In the genomic region with DNA sequence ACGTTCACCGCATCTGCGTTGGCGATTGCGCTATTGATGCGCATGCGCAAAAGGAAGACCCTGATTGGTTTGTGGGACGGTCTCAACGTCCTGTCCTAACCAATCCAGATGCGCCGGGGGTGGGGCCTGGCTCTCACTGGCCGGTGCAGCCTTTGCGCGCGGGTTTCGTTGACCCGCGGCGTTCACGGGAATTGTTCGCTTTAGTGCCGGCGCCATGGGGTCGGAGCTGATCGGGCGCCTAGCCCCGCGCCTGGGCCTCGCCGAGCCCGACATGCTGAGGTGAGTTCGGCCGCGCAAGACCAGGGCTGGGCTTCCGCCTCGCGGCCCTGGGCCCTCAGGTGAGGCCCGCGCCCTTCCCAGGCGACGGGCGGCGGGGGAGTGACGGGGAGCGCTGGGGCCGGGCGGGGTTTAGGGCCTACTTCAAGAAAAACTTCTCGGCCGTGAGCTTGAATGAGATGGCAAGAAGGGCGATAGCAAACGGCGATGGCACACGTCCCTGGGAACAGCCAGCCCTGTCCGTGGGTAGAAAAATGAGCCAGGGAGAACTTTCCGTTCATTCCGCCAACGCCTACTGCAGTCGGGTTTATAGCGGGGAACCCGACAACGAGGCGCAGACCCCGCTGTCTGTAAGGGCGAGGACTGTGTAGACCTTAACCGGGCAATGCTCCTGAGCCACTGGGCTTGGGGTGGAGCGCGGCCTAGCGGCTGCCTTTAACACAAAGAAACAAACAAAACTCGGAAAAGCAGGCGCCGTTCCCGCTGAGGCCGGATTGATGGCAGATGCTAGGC, we compare ENCODE assay signal across 8 cellular contexts. TPM values are rescaled to one million over a fixed set of nuclear protein-coding genes. Genes with fewer than 3 reads are reported as not detected.
DNase-seq lines count a peak whose midpoint lies in the region; FAIRE-seq and TF ChIP-seq lines count a peak whose summit lies in the region.

A gene with protein sequence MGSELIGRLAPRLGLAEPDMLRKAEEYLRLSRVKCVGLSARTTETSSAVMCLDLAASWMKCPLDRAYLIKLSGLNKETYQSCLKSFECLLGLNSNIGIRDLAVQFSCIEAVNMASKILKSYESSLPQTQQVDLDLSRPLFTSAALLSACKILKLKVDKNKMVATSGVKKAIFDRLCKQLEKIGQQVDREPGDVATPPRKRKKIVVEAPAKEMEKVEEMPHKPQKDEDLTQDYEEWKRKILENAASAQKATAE (plus strand): TSS at position 168 of the 789 bp plus-strand sequence. CDS start 47 bp downstream, at position 215.

- H3K4me1 ChIP-seq in HAP-1 (peaks cover 30% of the 10 kb centered on the region), MM.1S (ENCODE audit: low read length) (peaks cover 25% of the 10 kb centered on the region), neutrophil (ENCODE audit: control insufficient read depth in 1 of 2, insufficient read depth in 1 of 2, low read depth in 1 of 2, low read length in 1 of 2) (peaks cover 53 to 58% of the 10 kb centered on the region in 2 experiments)

- peak within 1 kb of the TSS; percentile 81 for H3K9ac ChIP-seq in MM.1S (ENCODE audit: low read length)

- H3K9me2 ChIP-seq in MM.1S (replicated peaks; ENCODE audit: insufficient read depth, low read length) = no peaks in the 10 kb centered on the region

- FAIRE-seq in frontal cortex (lab: Jason Lieb, UNC) = no peak

- H3K27ac ChIP-seq in MM.1S (ENCODE audit: low read length) (peak within 1 kb of the TSS; percentile 77), neutrophil (peak within 1 kb of the TSS; percentile 91)

- TF ChIP-seq CTCF in MM.1S (IDR thresholded peaks at IDR 0.05; ENCODE audit: low read length) (peak; percentile 58), neutrophil (IDR thresholded peaks at IDR 0.05) (peak; percentile 63)

- H3K4me2 ChIP-seq in MM.1S (ENCODE audit: low read depth, low read length) = peak within 1 kb of the TSS; percentile 86

- peaks cover 70% of the 10 kb centered on the region for H3K79me2 ChIP-seq in MM.1S (ENCODE audit: low read length)

- peak within 1 kb of the TSS; percentile 90 for H3K4me3 ChIP-seq in HAP-1
- H3K4me3 ChIP-seq in MM.1S (ENCODE audit: low read length) = peak within 1 kb of the TSS; percentile 88
- peak within 1 kb of the TSS; percentile 83 to 98 for H3K4me3 ChIP-seq in neutrophil (ENCODE audit: low read depth in 1 of 2, low read length in 1 of 2)

- H4K20me1 ChIP-seq in MM.1S (ENCODE audit: insufficient read depth, low read length) = peaks cover 21% of the 10 kb centered on the region

- H3K27me3 ChIP-seq in HAP-1 (ENCODE audit: low read depth) (no peaks in the 10 kb centered on the region), MM.1S (replicated peaks; ENCODE audit: insufficient read depth, low read length) (no peaks in the 10 kb centered on the region), neutrophil (no peaks in the 10 kb centered on the region)

- H3K36me3 ChIP-seq in HAP-1 (replicated peaks) = peaks cover 22% of the 10 kb centered on the region
- H3K36me3 ChIP-seq in MM.1S (replicated peaks; ENCODE audit: insufficient read depth, low read length) = peaks cover 3% of the 10 kb centered on the region; the same call in 1 of the 2 replicates
- H3K36me3 ChIP-seq in neutrophil = no peaks in the 10 kb centered on the region

- DNase-seq in GM03348 (ENCODE audit: low spot score) (peak; percentile 99), HAP-1 (ENCODE audit: low spot score in 2 of 2) (peak; percentile 91 to 99), MM.1S (peak; percentile 98), SIG-M5 treated with dmso at 0.1 percent for 504 hours (lab: John Stamatoyannopoulos, UW; ENCODE audit: unreplicated experiment) (peak; percentile 90), frontal cortex (ENCODE audit: low spot score in 2 of 2) (peak; percentile 91 to 94), superior temporal gyrus (ENCODE audit: extremely low spot score) (peak; percentile 96)
- peak; percentile 97 for DNase-seq in activated gamma-delta T cell treated with anti-CD3 and anti-CD28 coated beads, Interleukin-2, amount 50 U/mL, for 16 hours (ENCODE audit: low read depth)

- H3K9me3 ChIP-seq in HAP-1 = no peaks in the 10 kb centered on the region
- H3K9me3 ChIP-seq in MM.1S (replicated peaks; ENCODE audit: insufficient read depth, low read length) = no peaks in the 10 kb centered on the region
- no peaks in the 10 kb centered on the region for H3K9me3 ChIP-seq in neutrophil

- in situ Hi-C loops in HAP-1 (cut with MboI; ENCODE audit: low sequenced_read_pairs) = no loop called here

- peak within 1 kb of the TSS; percentile 88 for H2AFZ ChIP-seq in MM.1S (ENCODE audit: low read length)

- H3F3A ChIP-seq in MM.1S (ENCODE audit: insufficient read depth, low read length) = peaks cover 21% of the 10 kb centered on the region

RNA-seq across cellular contexts. Expression of the gene that starts here (rescaled TPM):
- 6.5 TPM for total RNA-seq in frontal cortex

Comparison
In these comparisons a context has a peak if more than half of its experiments do, and no peak if none do; other contexts are left out.
1. Peak in every context shown above with its lines: DNase-seq, H3K4me3 ChIP-seq and H3K27ac ChIP-seq.